ENCODE assay signal across 14 cellular contexts in the genomic region with DNA sequence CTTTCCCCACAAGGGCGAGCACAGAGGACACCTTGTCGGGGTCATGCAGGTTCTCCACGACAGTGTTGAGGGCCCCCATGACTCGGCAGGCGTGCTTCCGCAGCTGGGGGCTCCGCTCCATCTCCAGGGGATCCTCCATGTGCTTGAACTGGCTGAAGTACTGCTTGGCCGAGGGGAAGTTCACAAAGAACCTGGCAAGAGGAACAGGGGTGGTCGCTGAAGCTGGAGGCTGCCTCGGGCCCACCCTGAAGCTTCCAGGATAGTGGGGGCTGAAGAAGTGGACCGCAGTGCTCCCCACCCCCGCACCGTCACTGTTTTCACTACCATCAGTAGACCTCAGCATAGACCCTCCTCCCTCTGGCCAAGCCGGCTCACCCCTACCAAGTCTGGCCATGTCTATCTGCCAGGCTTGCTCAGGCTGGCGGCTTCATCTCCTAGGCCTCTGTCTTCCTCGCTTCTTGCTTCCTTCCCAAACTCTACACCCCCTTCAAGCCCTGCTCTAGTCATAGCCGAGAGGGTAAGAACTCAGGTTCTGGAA. TPM values are rescaled to one million over a fixed set of nuclear protein-coding genes. Genes with fewer than 3 reads are reported as not detected.
DNase-seq lines count a peak whose midpoint lies in the region; ATAC-seq and TF ChIP-seq lines count a peak whose summit lies in the region.
"Had no signal": no experiment of that assay in that cellular context is flagged by ENCODE, and none has a peak within 500 bp of the region (broad histone marks: within the 10 kb centered on the region; RNA-seq: fewer than 3 reads in every experiment).

No MANE protein-coding gene starts in this region.

- intact Hi-C loops in breast epithelium (cut with DNase I; ENCODE audit: low total_unique reads), result loop anchor here (10.0 kb wide), 1 partner anchor 163 kb away; no protein-coding TSS in a partner anchor
- intact Hi-C loops in MCF 10A (cut with micrococcal nuclease), result no loop called here
- intact Hi-C loops in esophagus squamous epithelium (cut with DNase I), result no loop called here
- intact Hi-C loops in activated CD8-positive, alpha-beta T cell treated with anti-CD3 and anti-CD28 coated beads for 36 hours (cut with micrococcal nuclease), result no loop called here

- no TSS peak for BruUV-seq in MCF 10A (replicated peaks; lab: Mats Ljungman, UMichigan)

- H3K4me1 ChIP-seq in breast epithelium, result peaks cover 20 to 25% of the 10 kb centered on the region in 2 donors
- peaks cover 43 to 80% (median 55%) of the 10 kb centered on the region in 3 donors for H3K4me1 ChIP-seq in esophagus squamous epithelium
- peaks cover 9% of the 10 kb centered on the region for H3K4me1 ChIP-seq in neural progenitor cell

- H3K27ac ChIP-seq in breast epithelium (peak overlapping the region; percentile 94 to 99), esophagus squamous epithelium (peak overlapping the region in 3 of 4 donors; percentile 87 to 96 (median 89)), neural progenitor cell (no peak overlapping the region)
- H3K27ac ChIP-seq: KMS-11, SK-N-MC had no signal

- 75 to 87% methylated on average over 6 to 7 of the region's 17 CpGs for WGBS in esophagus squamous epithelium, 2 donors

- no peak for DNase-seq in breast epithelium (ENCODE audit: low spot score in 2 of 2)
- DNase-seq in MCF 10A (ENCODE audit: unreplicated experiment), result no peak
- DNase-seq in esophagus squamous epithelium (lab: John Stamatoyannopoulos, UW), result no peak
- DNase-seq in neural progenitor cell (ENCODE audit: low spot score), result no peak
- no peak for DNase-seq in type B pancreatic cell (ENCODE audit: extremely low spot score, unreplicated experiment)
- no peak for DNase-seq in NCI-H2196 (lab: John Stamatoyannopoulos, UW; ENCODE audit: unreplicated experiment)
- no peak for DNase-seq in activated CD8-positive, alpha-beta T cell treated with anti-CD3 and anti-CD28 coated beads for 36 hours
- no peak for DNase-seq in activated naive CD4-positive, alpha-beta T cell treated with anti-CD3 and anti-CD28 coated beads, Interleukin-2, amount 50 U/mL, for 16 hours
- DNase-seq: activated CD4-positive, alpha-beta T cell treated with anti-CD3 and anti-CD28 coated beads for 48 hours; body of pancreas; NCI-H2029 treated with DMSO at 0.1 percent for 48 hours had no signal

- H3K36me3 ChIP-seq in breast epithelium (no peaks in the 10 kb centered on the region), esophagus squamous epithelium (no peaks in the 10 kb centered on the region), neural progenitor cell (no peaks in the 10 kb centered on the region)

- no peak overlapping the region for H3K4me3 Mint-ChIP-seq in MCF 10A (ENCODE audit: unreplicated experiment)
- H3K4me3 Mint-ChIP-seq in neural progenitor cell, result no peak overlapping the region
- H3K4me3 Mint-ChIP-seq in type B pancreatic cell, result peak overlapping the region; percentile 15
- no peak overlapping the region for H3K4me3 Mint-ChIP-seq in activated CD8-positive, alpha-beta T cell treated with anti-CD3 and anti-CD28 coated beads for 36 hours

- TF ChIP-seq POLR2A in breast epithelium (IDR thresholded peaks at IDR 0.05), result no peak
- TF ChIP-seq POLR2A in esophagus squamous epithelium (IDR thresholded peaks at IDR 0.05), result no peak

- H2AFZ ChIP-seq in neural progenitor cell (replicated peaks), result no peak overlapping the region

- H3K27me3 Mint-ChIP-seq in MCF 10A (ENCODE audit: insufficient read depth, unreplicated experiment), result no peaks in the 10 kb centered on the region
- H3K27me3 Mint-ChIP-seq in neural progenitor cell (ENCODE audit: insufficient read depth, low read depth), result peaks cover 21% of the 10 kb centered on the region
- peaks cover 24% of the 10 kb centered on the region for H3K27me3 Mint-ChIP-seq in type B pancreatic cell
- peaks cover 3% of the 10 kb centered on the region for H3K27me3 Mint-ChIP-seq in activated CD8-positive, alpha-beta T cell treated with anti-CD3 and anti-CD28 coated beads for 36 hours

- CTCF ChIA-PET in MCF 10A (lab: Yijun Ruan, JAX), result interaction anchor here (0.6 to 3.3 kb wide), 3 partner anchors 15 to 1988 kb away, joined by 3 to 18 read pairs (median 3); no protein-coding TSS in a partner anchor
- CTCF ChIA-PET in activated CD8-positive, alpha-beta T cell treated with anti-CD3 and anti-CD28 coated beads for 36 hours (lab: Charles Lee), result interaction anchor here (1.5 kb wide), 1 partner anchor 9 kb away, joined by 3 read pairs; no protein-coding TSS in a partner anchor

- peaks cover 5% of the 10 kb centered on the region for H3F3A ChIP-seq in neural progenitor cell (ENCODE audit: low read depth)

- H3K9me3 Mint-ChIP-seq in MCF 10A (ENCODE audit: unreplicated experiment), result no peaks in the 10 kb centered on the region
- H3K9me3 Mint-ChIP-seq in neural progenitor cell, result no peaks in the 10 kb centered on the region
- H3K9me3 Mint-ChIP-seq in type B pancreatic cell, result no peaks in the 10 kb centered on the region
- no peaks in the 10 kb centered on the region for H3K9me3 Mint-ChIP-seq in activated CD8-positive, alpha-beta T cell treated with anti-CD3 and anti-CD28 coated beads for 36 hours

- POLR2A ChIA-PET in MCF 10A (lab: Yijun Ruan, JAX), result interaction anchor here (1.7 to 5.0 kb wide), 3 partner anchors 19 to 28 kb away, joined by 4 to 55 read pairs (median 29); no protein-coding TSS in a partner anchor
- POLR2A ChIA-PET in activated CD8-positive, alpha-beta T cell treated with anti-CD3 and anti-CD28 coated beads for 36 hours (lab: Charles Lee), result no interaction called here

- H3K9ac ChIP-seq in neural progenitor cell, result no peak overlapping the region
- H3K9ac ChIP-seq: KMS-11 had no signal

- H3K4me1 Mint-ChIP-seq in MCF 10A (ENCODE audit: insufficient read depth, unreplicated experiment), result peaks cover 18% of the 10 kb centered on the region
- H3K4me1 Mint-ChIP-seq in neural progenitor cell, result peaks cover 38% of the 10 kb centered on the region
- peaks cover 31% of the 10 kb centered on the region for H3K4me1 Mint-ChIP-seq in type B pancreatic cell (ENCODE audit: unreplicated experiment)
- H3K4me1 Mint-ChIP-seq in activated CD8-positive, alpha-beta T cell treated with anti-CD3 and anti-CD28 coated beads for 36 hours (ENCODE audit: low read depth), result peaks cover 23% of the 10 kb centered on the region

- no peak overlapping the region for H3K4me2 ChIP-seq in neural progenitor cell
- H3K4me2 ChIP-seq: KMS-11 had no signal

- H3K36me3 Mint-ChIP-seq in MCF 10A (ENCODE audit: insufficient read depth, unreplicated experiment), result no peaks in the 10 kb centered on the region
- H3K36me3 Mint-ChIP-seq in neural progenitor cell, result no peaks in the 10 kb centered on the region
- no peaks in the 10 kb centered on the region for H3K36me3 Mint-ChIP-seq in type B pancreatic cell
- no peaks in the 10 kb centered on the region for H3K36me3 Mint-ChIP-seq in activated CD8-positive, alpha-beta T cell treated with anti-CD3 and anti-CD28 coated beads for 36 hours (ENCODE audit: low read depth)

- no peaks in the 10 kb centered on the region for H3K79me2 ChIP-seq in neural progenitor cell (ENCODE audit: low read depth)

- no peak overlapping the region for H3K27ac Mint-ChIP-seq in MCF 10A (ENCODE audit: low read depth, unreplicated experiment)
- peak overlapping the region; percentile 94 for H3K27ac Mint-ChIP-seq in neural progenitor cell
- peak overlapping the region; percentile 75 for H3K27ac Mint-ChIP-seq in type B pancreatic cell
- H3K27ac Mint-ChIP-seq in activated CD8-positive, alpha-beta T cell treated with anti-CD3 and anti-CD28 coated beads for 36 hours, result no peak overlapping the region

- no peak overlapping the region for H3K4me3 ChIP-seq in breast epithelium
- no peak overlapping the region for H3K4me3 ChIP-seq in esophagus squamous epithelium
- H3K4me3 ChIP-seq in neural progenitor cell, result no peak overlapping the region
- H3K4me3 ChIP-seq: body of pancreas, SK-N-MC had no signal

- no peak for TF ChIP-seq CTCF in breast epithelium (IDR thresholded peaks at IDR 0.05)
- TF ChIP-seq CTCF in MCF 10A (IDR thresholded peaks at IDR 0.05; ENCODE audit: unreplicated experiment), result no peak
- TF ChIP-seq CTCF in esophagus squamous epithelium (IDR thresholded peaks at IDR 0.05), result no peak
- no peak for TF ChIP-seq CTCF in neural progenitor cell (IDR thresholded peaks at IDR 0.05)
- no peak for TF ChIP-seq CTCF in type B pancreatic cell (conservative IDR thresholded peaks at IDR 0.05)
- no peak for TF ChIP-seq CTCF in activated CD8-positive, alpha-beta T cell treated with anti-CD3 and anti-CD28 coated beads for 36 hours (IDR thresholded peaks at IDR 0.05)

- H4K20me1 ChIP-seq in neural progenitor cell (ENCODE audit: low read depth), result peaks cover 2% of the 10 kb centered on the region

- H3K27me3 ChIP-seq in breast epithelium (no peaks in the 10 kb centered on the region), esophagus squamous epithelium (peaks cover 0 to 11% (median 0%) of the 10 kb centered on the region in 4 donors), neural progenitor cell (peaks cover 23% of the 10 kb centered on the region)
- H3K27me3 ChIP-seq: body of pancreas had no signal

- H3K9me3 ChIP-seq in breast epithelium, result no peaks in the 10 kb centered on the region
- H3K9me3 ChIP-seq in esophagus squamous epithelium, result no peaks in the 10 kb centered on the region
- no peaks in the 10 kb centered on the region for H3K9me3 ChIP-seq in neural progenitor cell (ENCODE audit: low read depth)
- H3K9me3 ChIP-seq: body of pancreas had no signal

- no peak for ATAC-seq in activated CD8-positive, alpha-beta T cell treated with anti-CD3 and anti-CD28 coated beads for 36 hours
- ATAC-seq: body of pancreas had no signal

RNA-seq across cellular contexts. Expression of gene CYGB, which starts 5.9 kb away (rescaled TPM):
- 10 to 100 TPM in 2 of 3 donors, 1 to 10 TPM in 1; 5.9 to 37.4 (median 27.2) TPM for total RNA-seq in breast epithelium
- not detected in 2 replicates for total RNA-seq in MCF 10A (2022)
- 10 to 100 TPM in 2 of 4 donors, 1 to 10 TPM in 2; 1.3 to 12.8 (median 6.9) TPM for total RNA-seq in esophagus squamous epithelium
- 1.1 TPM in 1 of 2 replicates, not detected in the other for total RNA-seq in neural progenitor cell (ENCODE audit: low replicate concordance)
- 2.5 and 10.0 TPM in 2 replicates for total RNA-seq in type B pancreatic cell (ENCODE audit: low replicate concordance)
- total RNA-seq in activated CD8-positive, alpha-beta T cell treated with anti-CD3 and anti-CD28 coated beads for 36 hours, result under 1 TPM in 1 of 2 experiments, not detected in 1; 0.23 TPM

RNA-seq across cellular contexts. Expression of gene PRCD, which starts 8.3 kb away (rescaled TPM):
- total RNA-seq in breast epithelium (1 to 10 TPM; 1.5 to 7.2 (median 4.9) TPM), MCF 10A (2022) (not detected in 2 replicates), esophagus squamous epithelium (1 to 10 TPM in 2 of 4 donors, under 1 TPM in 1, not detected in 1; 0.73 to 2.5 (median 1.4) TPM), neural progenitor cell (ENCODE audit: low replicate concordance) (0.09 TPM in 1 of 2 replicates, not detected in the other), type B pancreatic cell (ENCODE audit: low replicate concordance) (0.33 and 3.3 TPM in 2 replicates)
- not detected for total RNA-seq in activated CD8-positive, alpha-beta T cell treated with anti-CD3 and anti-CD28 coated beads for 36 hours
- total RNA-seq: A673 had no signal

RNA-seq across cellular contexts. Expression of gene RHBDF2, which starts 30.3 kb away (rescaled TPM):
- 10 to 100 TPM; 13.4 to 35.5 (median 26.8) TPM for total RNA-seq in breast epithelium
- total RNA-seq in MCF 10A (2022), result 17.5 and 33.4 TPM in 2 replicates
- 10 to 100 TPM; 27.0 to 38.5 (median 33.7) TPM for total RNA-seq in esophagus squamous epithelium
- total RNA-seq in neural progenitor cell (ENCODE audit: low replicate concordance), result 0.79 and 5.0 TPM in 2 replicates
- total RNA-seq in type B pancreatic cell (ENCODE audit: low replicate concordance), result 12.3 and 17.2 TPM in 2 replicates
- 10 to 100 TPM; 19.9 to 20.4 TPM for total RNA-seq in activated CD8-positive, alpha-beta T cell treated with anti-CD3 and anti-CD28 coated beads for 36 hours

RNA-seq across cellular contexts. Expression of gene ST6GALNAC2, which starts 54.1 kb away (rescaled TPM):
- total RNA-seq in breast epithelium (10 to 100 TPM; 10.5 to 39.8 (median 12.0) TPM), MCF 10A (2022) (5.0 and 7.7 TPM in 2 replicates), esophagus squamous epithelium (10 to 100 TPM; 15.2 to 39.9 (median 29.5) TPM), neural progenitor cell (ENCODE audit: low replicate concordance) (0.28 TPM in 1 of 2 replicates, not detected in the other), type B pancreatic cell (ENCODE audit: low replicate concordance) (4.3 and 10.4 TPM in 2 replicates)
- not detected for total RNA-seq in activated CD8-positive, alpha-beta T cell treated with anti-CD3 and anti-CD28 coated beads for 36 hours
- total RNA-seq: A673 had no signal

Comparison
In these comparisons a context has a peak if more than half of its experiments do, and no peak if none do; other contexts are left out.
1. H3K27ac Mint-ChIP-seq: peak in neural progenitor cell (single experiment) and type B pancreatic cell (single experiment); none in MCF 10A (single experiment) and activated CD8-positive, alpha-beta T cell treated with anti-CD3 and anti-CD28 coated beads for 36 hours (single experiment).